Comparison of ENCODE assay signal across 8 cellular contexts in genomic region chr2:236352761-236353593, GRCh38.
DNase-seq lines count a peak whose midpoint lies in the region; ATAC-seq, FAIRE-seq and TF ChIP-seq lines count a peak whose summit lies in the region.

No MANE protein-coding gene starts in this region.

- WGBS in lung, 2 donors = 19 to 22% methylated on average over 14 of the region's 14 CpGs

- FAIRE-seq in bronchial epithelial cell (lab: Jason Lieb, UNC) = peak; percentile 18

- TF ChIP-seq CTCF in GM12875 (IDR thresholded peaks at IDR 0.05; ENCODE audit: borderline replicate concordance, insufficient read depth, low read depth, low read length) = peak; percentile 58; the same call in 1 of the 2 replicates
- peak; percentile 69 for TF ChIP-seq CTCF in bronchial epithelial cell (IDR thresholded peaks at IDR 0.05; ENCODE audit: insufficient read depth, low read length, severe bottlenecking)
- TF ChIP-seq CTCF in lung (IDR thresholded peaks at IDR 0.05; ENCODE audit: control extremely low read depth, extremely low read depth) = peak; percentile 67

- peak; percentile 50 for DNase-seq in AG20443 (ENCODE audit: low spot score)
- DNase-seq in NCI-H774 (lab: John Stamatoyannopoulos, UW) = peak; percentile 34
- DNase-seq in bronchial epithelial cell (ENCODE audit: low read depth) = peak; percentile 21
- DNase-seq in lung (ENCODE audit: low spot score) = no peak
- DNase-seq in NCI-H226 = no peak
- no peak for DNase-seq in H4 (ENCODE audit: low spot score)

- ATAC-seq in lung (ENCODE audit: insufficient read depth, low FRiP score) = no peak
- ATAC-seq in HG02588 (IDR thresholded peaks at IDR 0.05; ENCODE audit: unreplicated experiment) = no peak

- peaks cover 0 to 2% of the 10 kb centered on the region in 2 donors for H3K9me3 ChIP-seq in lung (ENCODE audit: control insufficient read depth in 2 of 2, insufficient read depth in 1 of 2, low read length in 1 of 2)

- no peaks in the 10 kb centered on the region for H3K4me1 ChIP-seq in lung (ENCODE audit: control insufficient read depth in 2 of 2, insufficient read depth in 2 of 2, low read length in 2 of 2)

- H3K36me3 ChIP-seq in bronchial epithelial cell (ENCODE audit: control insufficient read depth, insufficient read depth, low read length) (no peaks in the 10 kb centered on the region), lung (ENCODE audit: control insufficient read depth in 2 of 2, insufficient read depth in 2 of 2, low read length in 2 of 2) (no peaks in the 10 kb centered on the region)

- H3K4me3 ChIP-seq in GM12875 (ENCODE audit: low read depth, low read length) (no peak overlapping the region), bronchial epithelial cell (ENCODE audit: low read depth, low read length) (no peak overlapping the region), lung (no peak overlapping the region)

- H3K27ac ChIP-seq in lung (ENCODE audit: low read depth in 1 of 2, low read length in 1 of 2) = no peak overlapping the region

- H3K27me3 ChIP-seq in bronchial epithelial cell (ENCODE audit: control insufficient read depth, insufficient read depth, low read length) (no peaks in the 10 kb centered on the region), lung (ENCODE audit: control insufficient read depth, insufficient read depth) (no peaks in the 10 kb centered on the region)

Comparison
In these comparisons a context has a peak if more than half of its experiments do, and no peak if none do; other contexts are left out.
1. DNase-seq: peak in AG20443 (single experiment), NCI-H774 (single experiment) and bronchial epithelial cell (single experiment); none in lung (single experiment), NCI-H226 (single experiment) and H4 (single experiment).
2. Peak in every context shown above with its lines, with median percentiles within 50 percentile points of each other: CTCF ChIP-seq.